1 cellular context compared by ENCODE assay signal in genomic region chr3:9409981-9410849, GRCh38.
TF ChIP-seq lines count a peak whose summit lies in the region.

No MANE protein-coding gene starts in this region.

TF ChIP-seq in WTC11, 78 proteins besides CTCF, POLR2A, EP300 and RAD21 (continued from another document):
- no peak for TF ChIP-seq ZNF512 (CRISPR knock-in tag; IDR thresholded peaks at IDR 0.05; ENCODE audit: borderline replicate concordance)
